In the genomic region with DNA sequence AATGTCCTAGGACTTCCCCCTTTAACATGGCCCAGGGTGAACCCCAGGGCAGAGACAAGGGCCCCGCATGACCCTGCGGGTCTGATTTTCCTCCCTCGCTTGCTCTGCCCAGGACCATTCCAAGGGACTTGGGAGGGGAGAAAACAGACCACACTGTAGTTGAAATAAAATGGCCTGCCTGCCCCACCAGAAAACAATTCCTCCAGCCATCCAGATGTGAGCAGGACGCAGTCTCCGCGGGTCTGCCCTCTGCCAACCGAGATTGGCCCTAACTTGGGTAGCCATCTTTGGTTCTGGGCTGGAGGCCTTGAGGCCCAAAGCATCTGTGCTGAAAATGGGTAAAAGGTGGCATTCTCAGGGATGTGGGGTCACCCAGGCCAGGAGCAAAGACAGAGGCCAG, we compare ENCODE assay signal across 14 cellular contexts.
A peak's percentile ranks its signal among the peaks of the same experiment; 100 is the strongest.
DNase-seq lines count a peak whose midpoint lies in the region; ATAC-seq, FAIRE-seq and TF ChIP-seq lines count a peak whose summit lies in the region.
"Had no signal": no experiment of that assay in that cellular context is flagged by ENCODE, and none has a peak within 500 bp of the region (broad histone marks: within the 10 kb centered on the region; RNA-seq: fewer than 3 reads in every experiment).

No MANE protein-coding gene starts in this region.

- H3K27me3 ChIP-seq in SJSA1 (replicated peaks) = no peaks in the 10 kb centered on the region
- no peaks in the 10 kb centered on the region for H3K27me3 ChIP-seq in endothelial cell of umbilical vein (ENCODE audit: control insufficient read depth in 2 of 2, insufficient read depth in 2 of 2, low read length in 2 of 2)
- H3K27me3 ChIP-seq in ovary = no peaks in the 10 kb centered on the region
- no peaks in the 10 kb centered on the region for H3K27me3 ChIP-seq in tibial nerve

- BruUV-seq in endothelial cell of umbilical vein (replicated peaks; lab: Mats Ljungman, UMichigan) = no TSS peak

- CTCF ChIA-PET in endothelial cell of umbilical vein (lab: Charles Lee) = interaction anchor here (0.5 to 3.4 kb wide), 7 partner anchors 9 to 139 kb away, joined by 3 to 15 read pairs (median 4); no protein-coding TSS in a partner anchor

- TF ChIP-seq POLR2A in endothelial cell of umbilical vein (IDR thresholded peaks at IDR 0.05; ENCODE audit: low read depth, low read length) (no peak), ovary (IDR thresholded peaks at IDR 0.05) (no peak), tibial nerve (IDR thresholded peaks at IDR 0.05) (no peak)

- ATAC-seq in stimulated activated naive CD8-positive, alpha-beta T cell treated with anti-CD3 and anti-CD28 coated beads, Interleukin-15, Interleukin-2, amounts not matched to agents 100 U/mL and 50 U/mL, for 24 hours = no peak
- no peak for ATAC-seq in HG03175 (IDR thresholded peaks at IDR 0.05; ENCODE audit: unreplicated experiment)
- ATAC-seq in esophagus mucosa = no peak
- ATAC-seq: WTC11 had no signal

- H3K4me3 ChIP-seq in SJSA1 = no peak overlapping the region
- H3K4me3 ChIP-seq in endothelial cell of umbilical vein (replicated peaks in 1 of 3; ENCODE audit: insufficient read depth in 1 of 3, low read depth in 1 of 3, low read length in 3 of 3) = no peak overlapping the region
- no peak overlapping the region for H3K4me3 ChIP-seq in ovary
- no peak overlapping the region for H3K4me3 ChIP-seq in tibial nerve

- H3K9ac ChIP-seq in endothelial cell of umbilical vein (replicated peaks; ENCODE audit: extremely low read depth, insufficient read depth, low read length) = peak overlapping the region; percentile 33

- intact Hi-C loops in endothelial cell of umbilical vein (cut with micrococcal nuclease) = no loop called here
- intact Hi-C loops in ovary (cut with DNase I) = loop anchor here in 2 of 4 donors (10.0 kb wide), 2 partner anchors 194 to 394 kb away; a partner anchor contains a TSS

- no peak for DNase-seq in SJSA1 (ENCODE audit: low read depth in 1 of 2, low spot score in 2 of 2)
- no peak for DNase-seq in endothelial cell of umbilical vein (ENCODE audit: low read depth, low spot score)
- peak in 1 of 5 donors; percentile 52 for DNase-seq in ovary
- DNase-seq in tibial nerve (ENCODE audit: low spot score in 2 of 2) = no peak
- no peak for DNase-seq in stimulated activated naive CD8-positive, alpha-beta T cell treated with anti-CD3 and anti-CD28 coated beads, Interleukin-15, Interleukin-2, amounts not matched to agents 100 U/mL and 50 U/mL, for 24 hours
- DNase-seq in NCI-H446 treated with DMSO at 0.1 percent for 48 hours (lab: John Stamatoyannopoulos, UW) = no peak
- DNase-seq: activated T-cell treated with anti-CD3 and anti-CD28 coated beads for 4 hours; Caco-2; effector memory CD4-positive, alpha-beta T cell; NCI-H1417; stimulated activated naive CD8-positive, alpha-beta T cell treated with anti-CD3 and anti-CD28 coated beads, Interleukin-15, amount 100 ng/mL, for 72 hours had no signal

- H4K20me1 ChIP-seq in endothelial cell of umbilical vein (replicated peaks; ENCODE audit: control insufficient read depth, extremely low read depth, insufficient read depth, low read length) = no peaks in the 10 kb centered on the region

- no peak for TF ChIP-seq EP300 in ovary (IDR thresholded peaks at IDR 0.05)
- no peak for TF ChIP-seq EP300 in tibial nerve (IDR thresholded peaks at IDR 0.05)

- peaks cover 42% of the 10 kb centered on the region for H3K4me1 ChIP-seq in SJSA1 (replicated peaks)
- peaks cover 29% of the 10 kb centered on the region for H3K4me1 ChIP-seq in endothelial cell of umbilical vein (ENCODE audit: control insufficient read depth, extremely low read depth, insufficient read depth, low read length)
- H3K4me1 ChIP-seq in ovary (ENCODE audit: insufficient read depth) = peaks cover 28% of the 10 kb centered on the region
- peaks cover 0 to 89% (median 49%) of the 10 kb centered on the region in 4 donors for H3K4me1 ChIP-seq in tibial nerve
- H3K4me1 ChIP-seq: Caco-2 had no signal

- no peak overlapping the region for H3K4me2 ChIP-seq in endothelial cell of umbilical vein (ENCODE audit: insufficient read depth, low read length)

- H3K36me3 ChIP-seq in SJSA1 (peaks cover 88% of the 10 kb centered on the region), endothelial cell of umbilical vein (ENCODE audit: control insufficient read depth in 2 of 2, extremely low read depth in 1 of 2, insufficient read depth in 2 of 2, low read length in 2 of 2) (peaks cover 12 to 32% of the 10 kb centered on the region in 2 experiments), ovary (no peaks in the 10 kb centered on the region), tibial nerve (peaks cover 0 to 56% (median 27%) of the 10 kb centered on the region in 3 donors)

- POLR2A ChIA-PET in endothelial cell of umbilical vein (lab: Charles Lee) = no interaction called here

- H3K9me3 ChIP-seq in SJSA1 (replicated peaks) (no peaks in the 10 kb centered on the region), endothelial cell of umbilical vein (replicated peaks; ENCODE audit: control insufficient read depth, insufficient read depth, low read length) (no peaks in the 10 kb centered on the region), ovary (no peaks in the 10 kb centered on the region), tibial nerve (no peaks in the 10 kb centered on the region)
- H3K9me3 ChIP-seq: Caco-2 had no signal

- peaks cover 55% of the 10 kb centered on the region for H3K79me2 ChIP-seq in endothelial cell of umbilical vein (ENCODE audit: control insufficient read depth, insufficient read depth, low read length)

- TF ChIP-seq CTCF in endothelial cell of umbilical vein (IDR thresholded peaks at IDR 0.05; ENCODE audit: extremely low read depth in 1 of 2, insufficient read depth in 1 of 2, low read depth in 1 of 2, low read length in 2 of 2) (no peak), ovary (IDR thresholded peaks at IDR 0.05) (no peak), tibial nerve (IDR thresholded peaks at IDR 0.05) (no peak)

- H2AFZ ChIP-seq in endothelial cell of umbilical vein (ENCODE audit: low read depth, low read length) = no peak overlapping the region

- dilution Hi-C loops in endothelial cell of umbilical vein (cut with MboI; ENCODE audit: extremely low pct_ligation_motif_present, low sequenced_read_pairs) = no loop called here

- H3K27ac ChIP-seq in SJSA1 (peak overlapping the region; percentile 16; the same call in 1 of the 2 replicates), endothelial cell of umbilical vein (ENCODE audit: insufficient read depth, low read depth, low read length) (peak overlapping the region; percentile 61), ovary (peak overlapping the region; percentile 87 to 90), tibial nerve (peak overlapping the region; percentile 80 to 97 (median 88))

- FAIRE-seq in endothelial cell of umbilical vein (lab: Jason Lieb, UNC) = no peak

- no peaks in the 10 kb centered on the region for H3K9me1 ChIP-seq in endothelial cell of umbilical vein (replicated peaks; ENCODE audit: control insufficient read depth, extremely low read depth, insufficient read depth, low read length)

- 67 to 80% (median 79%) methylated on average over 7 of the region's 7 CpGs for WGBS in ovary, 3 donors
- WGBS in tibial nerve, 2 donors = 31 to 65% methylated on average over 6 to 7 of the region's 7 CpGs

TF ChIP-seq in endothelial cell of umbilical vein, 7 proteins besides CTCF, POLR2A, EP300 and RAD21:
- TF ChIP-seq EZH2 (IDR thresholded peaks at IDR 0.05; ENCODE audit: borderline replicate concordance, low read depth, low read length, severe bottlenecking) (no peak), POLR2AphosphoS5 (IDR thresholded peaks at IDR 0.05; ENCODE audit: insufficient read depth, low read depth, low read length) (no peak), FOS (IDR thresholded peaks at IDR 0.05; ENCODE audit: borderline replicate concordance, insufficient read depth, low read length) (no peak), JUN (IDR thresholded peaks at IDR 0.05; ENCODE audit: borderline replicate concordance, insufficient read depth, insufficient read length, low read depth) (no peak), GATA2 (IDR thresholded peaks at IDR 0.05; ENCODE audit: insufficient read depth, insufficient read length, low read depth, low read length) (no peak), MYC (IDR thresholded peaks at IDR 0.05; ENCODE audit: low read depth, low read length) (no peak)
- TF ChIP-seq, protein P1, sequence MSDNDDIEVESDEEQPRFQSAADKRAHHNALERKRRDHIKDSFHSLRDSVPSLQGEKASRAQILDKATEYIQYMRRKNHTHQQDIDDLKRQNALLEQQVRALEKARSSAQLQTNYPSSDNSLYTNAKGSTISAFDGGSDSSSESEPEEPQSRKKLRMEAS (IDR thresholded peaks at IDR 0.05; ENCODE audit: insufficient read depth, insufficient read length) = no peak

Comparison
In these comparisons a context has a peak if more than half of its experiments do, and no peak if none do; other contexts are left out.
1. H3K27ac ChIP-seq: peak in every context shown above with its lines; median percentile 88 in ovary; 88 in tibial nerve; 61 in endothelial cell of umbilical vein; 16 in SJSA1.